30 cellular contexts compared by ENCODE assay signal in genomic region chr17:65994679-65995078, GRCh38.
"Had no signal": no experiment of that assay in that cellular context is flagged by ENCODE, and none has a peak within 500 bp of the region (broad histone marks: within the 10 kb centered on the region; RNA-seq: fewer than 3 reads in every experiment).

No MANE protein-coding gene starts in this region.

- ATAC-seq: Panc1 had no signal

- DNase-seq: Kasumi-1, MG63, NCI-H1048, NCI-H1092 treated with DMSO at 0.1 percent for 48 hours, NCI-H1105 treated with DMSO at 0.1 percent for 48 hours, NCI-H1417, NCI-H1436, NCI-H146, NCI-H1694, NCI-H187, NCI-H1930, NCI-H2029 treated with DMSO at 0.1 percent for 48 hours, NCI-H2081 treated with DMSO at 0.1 percent for 48 hours, NCI-H2107, NCI-H2171, NCI-H226, NCI-H446 treated with DMSO at 0.1 percent for 48 hours, NCI-H510A, NCI-H524, NCI-H526, NCI-H69, NCI-H748 treated with DMSO at 0.1 percent for 48 hours, NCI-H82, PC-9, Right ventricle myocardium superior, SHP77 treated with DMSO at 0.1 percent for 48 hours, SK-N-SH, SW 1271, T-helper 1 cell had no signal
